Comparison of ENCODE assay signal across 15 cellular contexts in the genomic region with DNA sequence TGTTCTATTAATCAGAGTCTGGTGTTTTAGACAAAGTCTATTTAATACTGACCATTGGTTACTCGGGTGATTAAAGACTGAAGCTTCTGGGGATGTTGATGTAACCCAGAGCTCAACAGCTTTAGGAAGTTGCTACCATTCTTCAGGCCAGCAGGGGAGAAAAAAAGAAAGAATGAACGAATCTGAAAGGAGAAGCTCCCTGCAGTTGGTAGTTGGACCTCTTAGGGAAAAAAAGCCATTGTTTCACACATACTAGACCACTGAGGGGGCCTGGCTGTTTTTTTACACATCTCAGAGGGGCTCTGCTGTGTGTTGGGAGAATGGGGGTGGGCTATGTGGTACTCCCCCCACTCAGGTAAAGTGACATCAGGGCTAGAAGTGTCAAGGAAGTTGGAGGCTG.
DNase-seq lines count a peak whose midpoint lies in the region; FAIRE-seq and TF ChIP-seq lines count a peak whose summit lies in the region.
"Had no signal": no experiment of that assay in that cellular context is flagged by ENCODE, and none has a peak within 500 bp of the region (broad histone marks: within the 10 kb centered on the region; RNA-seq: fewer than 3 reads in every experiment).

No MANE protein-coding gene starts in this region.

- no peak overlapping the region for H2AFZ ChIP-seq in H1 (ENCODE audit: low read length)
- no peak overlapping the region for H2AFZ ChIP-seq in neural progenitor cell (replicated peaks)

- CTCF ChIA-PET in H1 (lab: Charles Lee; ENCODE audit: partially characterized antibody): interaction anchor here (1.0 kb wide), 1 partner anchor 27 kb away, joined by 3 read pairs; no protein-coding TSS in a partner anchor

- H3K36me3 ChIP-seq in HUES48 (ENCODE audit: control insufficient read depth, insufficient read depth, low read length) (no peaks in the 10 kb centered on the region), H1 (ENCODE audit: control insufficient read depth in 2 of 4, insufficient read depth in 4 of 4, low read length in 3 of 4) (no peaks in the 10 kb centered on the region), iPS DF 6.9 (ENCODE audit: control insufficient read depth, insufficient read depth, low read length) (no peaks in the 10 kb centered on the region), neural progenitor cell (no peaks in the 10 kb centered on the region)

- H3K14ac ChIP-seq in H1 (ENCODE audit: insufficient read length): no peak overlapping the region

- no peaks in the 10 kb centered on the region for H3K27me3 Mint-ChIP-seq in neural progenitor cell (ENCODE audit: insufficient read depth, low read depth)
- no peaks in the 10 kb centered on the region for H3K27me3 Mint-ChIP-seq in T-helper 2 cell treated with Interferon-gamma antibody and Interleukin-4, amounts not matched to agents 5 μg/mL and 100 μg/mL, for 36 hours (ENCODE audit: low read depth)

- no peaks in the 10 kb centered on the region for H4K20me1 ChIP-seq in H1 (replicated peaks in 1 of 2; ENCODE audit: control insufficient read depth in 1 of 2, insufficient read depth in 2 of 2, low read length in 2 of 2)
- no peaks in the 10 kb centered on the region for H4K20me1 ChIP-seq in neural progenitor cell (ENCODE audit: low read depth)

- H2BK12ac ChIP-seq in H1 (ENCODE audit: low read depth, low read length): no peak overlapping the region

- no peak for TF ChIP-seq EP300 in H1 (IDR thresholded peaks at IDR 0.05; ENCODE audit: borderline replicate concordance in 1 of 2, low read depth in 2 of 2, low read length in 2 of 2)

- H3K27ac ChIP-seq in HUES48 (ENCODE audit: low read depth, low read length): peak overlapping the region; percentile 37
- H3K27ac ChIP-seq in H1 (ENCODE audit: low read depth, low read length): no peak overlapping the region
- H3K27ac ChIP-seq in iPS DF 6.9 (ENCODE audit: low read length): no peak overlapping the region
- H3K27ac ChIP-seq in neural progenitor cell: no peak overlapping the region
- H3K27ac ChIP-seq: A549 had no signal

- DNase-seq in H1 (ENCODE audit: low read depth in 1 of 2, low spot score in 2 of 2) (no peak), iPS DF 6.9 (ENCODE audit: low read depth, low spot score) (peak; percentile 4), neural progenitor cell (ENCODE audit: low spot score) (no peak), cerebellar cortex (ENCODE audit: low spot score) (no peak), NCI-H2107 treated with DMSO at 0.1 percent for 48 hours (lab: John Stamatoyannopoulos, UW; ENCODE audit: unreplicated experiment) (no peak)
- DNase-seq in T-helper 2 cell treated with Interferon-gamma antibody and Interleukin-4, amounts not matched to agents 5 μg/mL and 100 μg/mL, for 36 hours (ENCODE audit: low spot score): no peak
- DNase-seq: CD8-positive, alpha-beta T cell; COR-L47; DND-41; GF-D8 had no signal

- H2AK5ac ChIP-seq in H1 (ENCODE audit: low read depth, low read length): no peak overlapping the region

- H3K27me3 ChIP-seq in HUES48 (ENCODE audit: control insufficient read depth, insufficient read depth, low read length): no peaks in the 10 kb centered on the region
- H3K27me3 ChIP-seq in H1 (replicated peaks in 1 of 4; ENCODE audit: control insufficient read depth in 3 of 4, extremely low read depth in 1 of 4, insufficient read depth in 3 of 4, low read length in 3 of 4): no peaks in the 10 kb centered on the region
- H3K27me3 ChIP-seq in iPS DF 6.9 (ENCODE audit: control insufficient read depth, insufficient read depth, low read length): no peaks in the 10 kb centered on the region
- no peaks in the 10 kb centered on the region for H3K27me3 ChIP-seq in neural progenitor cell

- WGBS in H1 (ENCODE audit: extremely low coverage in 1 of 2, insufficient coverage in 1 of 2, insufficient read length in 1 of 2, insufficient replicate concordance in 2 of 2, low coverage in 1 of 2, low lambda C conversion rate in 2 of 2, missing lambda C conversion rate in 1 of 2), 2 experiments: 50% methylated on average over 2 of the region's 2 CpGs; no CpG with 5 or more reads in 1 of the 2 experiments
- WGBS in iPS DF 6.9 (ENCODE audit: insufficient coverage, insufficient read length): no CpG with 5 or more reads among the region's 2 CpGs

- TF ChIP-seq RAD21 in H1 (IDR thresholded peaks at IDR 0.05 in 1 of 2, conservative IDR thresholded peaks at IDR 0.05 in 1 of 2; ENCODE audit: low read depth in 2 of 2, low read length in 2 of 2): no peak

- H3K79me2 ChIP-seq in H1 (ENCODE audit: control insufficient read depth in 1 of 2, insufficient read depth in 2 of 2, low read length in 2 of 2) (no peaks in the 10 kb centered on the region), neural progenitor cell (ENCODE audit: low read depth) (no peaks in the 10 kb centered on the region)

- no peaks in the 10 kb centered on the region for H3K36me3 Mint-ChIP-seq in neural progenitor cell
- no peaks in the 10 kb centered on the region for H3K36me3 Mint-ChIP-seq in T-helper 2 cell treated with Interferon-gamma antibody and Interleukin-4, amounts not matched to agents 5 μg/mL and 100 μg/mL, for 36 hours (ENCODE audit: low read depth)
- H3K36me3 Mint-ChIP-seq: CD14-positive monocyte; CD8-positive, alpha-beta T cell had no signal

- POLR2A ChIA-PET in H1 (lab: Charles Lee; ENCODE audit: partially characterized antibody): no interaction called here

- no peak overlapping the region for H3K23ac ChIP-seq in H1 (ENCODE audit: insufficient read length)

- H4K5ac ChIP-seq in H1 (ENCODE audit: insufficient read length, low read depth, low read length): no peak overlapping the region

- H3K18ac ChIP-seq in H1 (ENCODE audit: extremely low read depth, low read length): no peak overlapping the region

- H3K9ac ChIP-seq in HUES48 (ENCODE audit: low read depth, low read length) (no peak overlapping the region), H1 (replicated peaks in 1 of 4; ENCODE audit: extremely low read depth in 1 of 4, low read depth in 3 of 4, low read length in 3 of 4) (no peak overlapping the region), neural progenitor cell (no peak overlapping the region)

- H3K27ac Mint-ChIP-seq in neural progenitor cell: no peak overlapping the region
- no peak overlapping the region for H3K27ac Mint-ChIP-seq in T-helper 2 cell treated with Interferon-gamma antibody and Interleukin-4, amounts not matched to agents 5 μg/mL and 100 μg/mL, for 36 hours
- H3K27ac Mint-ChIP-seq: CD14-positive monocyte; CD8-positive, alpha-beta T cell had no signal

- no peak for TF ChIP-seq POLR2A in H1 (IDR thresholded peaks at IDR 0.05; ENCODE audit: control extremely low read depth in 1 of 2, low read depth in 2 of 2, low read length in 2 of 2)

- H3K23me2 ChIP-seq in H1 (ENCODE audit: low read depth, low read length): no peaks in the 10 kb centered on the region

- H3K56ac ChIP-seq in H1 (replicated peaks; ENCODE audit: insufficient read length, low read depth, low read length): no peak overlapping the region

- no peak for FAIRE-seq in H1 (lab: Jason Lieb, UNC)
- FAIRE-seq: A549, H54, HepG2 had no signal

- H2BK120ac ChIP-seq in H1 (replicated peaks; ENCODE audit: low read depth, low read length): peak overlapping the region; percentile 31

- H3K4ac ChIP-seq in H1 (replicated peaks; ENCODE audit: insufficient read length, low read depth, low read length): no peak overlapping the region

- H4K91ac ChIP-seq in H1 (replicated peaks; ENCODE audit: insufficient read length, low read length): no peak overlapping the region

- no peaks in the 10 kb centered on the region for H3K9me3 ChIP-seq in HUES48 (ENCODE audit: control insufficient read depth, insufficient read depth, low read length)
- H3K9me3 ChIP-seq in H1 (ENCODE audit: insufficient read depth in 2 of 2, low read depth in 1 of 2, low read length in 1 of 2): no peaks in the 10 kb centered on the region
- H3K9me3 ChIP-seq in iPS DF 6.9 (ENCODE audit: control insufficient read depth, insufficient read depth, low read length): no peaks in the 10 kb centered on the region
- no peaks in the 10 kb centered on the region for H3K9me3 ChIP-seq in neural progenitor cell (ENCODE audit: low read depth)
- H3K9me3 ChIP-seq: A549 had no signal

- H3K4me1 Mint-ChIP-seq in neural progenitor cell: peaks cover 4% of the 10 kb centered on the region
- no peaks in the 10 kb centered on the region for H3K4me1 Mint-ChIP-seq in T-helper 2 cell treated with Interferon-gamma antibody and Interleukin-4, amounts not matched to agents 5 μg/mL and 100 μg/mL, for 36 hours (ENCODE audit: low read depth)
- H3K4me1 Mint-ChIP-seq: CD14-positive monocyte had no signal

- H2BK5ac ChIP-seq in H1 (ENCODE audit: low read depth, low read length): no peak overlapping the region

- H2BK15ac ChIP-seq in H1 (ENCODE audit: low read length): no peak overlapping the region

- H3F3A ChIP-seq in neural progenitor cell (ENCODE audit: low read depth): no peaks in the 10 kb centered on the region

- H4K8ac ChIP-seq in H1 (ENCODE audit: extremely low read depth, insufficient read depth, low read length): no peak overlapping the region

- H3K4me1 ChIP-seq in HUES48 (ENCODE audit: control insufficient read depth, insufficient read depth, low read length): peaks cover 8% of the 10 kb centered on the region
- H3K4me1 ChIP-seq in H1 (replicated peaks in 1 of 4; ENCODE audit: control insufficient read depth in 3 of 4, insufficient read depth in 4 of 4, low read length in 3 of 4): peaks cover 0 to under 1% (median 0%) of the 10 kb centered on the region in 4 experiments; a peak in 2 of 7 replicates
- H3K4me1 ChIP-seq in iPS DF 6.9 (ENCODE audit: control insufficient read depth, insufficient read depth, low read length): 0 out of 2 replicates have a peak, but pooled peaks cover 2% of the 10 kb centered on the region
- H3K4me1 ChIP-seq in neural progenitor cell: peaks cover 10% of the 10 kb centered on the region
- H3K4me1 ChIP-seq: A549 had no signal

- no peak overlapping the region; the same call in 1 of the 2 replicates for H2BK20ac ChIP-seq in H1 (ENCODE audit: low read length)

- no peaks in the 10 kb centered on the region for H3K9me3 Mint-ChIP-seq in neural progenitor cell
- H3K9me3 Mint-ChIP-seq in T-helper 2 cell treated with Interferon-gamma antibody and Interleukin-4, amounts not matched to agents 5 μg/mL and 100 μg/mL, for 36 hours: no peaks in the 10 kb centered on the region

- no peak for TF ChIP-seq CTCF in H1 (IDR thresholded peaks at IDR 0.05; ENCODE audit: control extremely low read depth in 1 of 3, insufficient read depth in 1 of 3, low read depth in 1 of 3, low read length in 3 of 3)
- no peak for TF ChIP-seq CTCF in neural progenitor cell (IDR thresholded peaks at IDR 0.05)

- no peak overlapping the region for H3K4me3 Mint-ChIP-seq in neural progenitor cell
- H3K4me3 Mint-ChIP-seq in T-helper 2 cell treated with Interferon-gamma antibody and Interleukin-4, amounts not matched to agents 5 μg/mL and 100 μg/mL, for 36 hours: no peak overlapping the region
- H3K4me3 Mint-ChIP-seq: CD14-positive monocyte; CD8-positive, alpha-beta T cell had no signal

- H3K4me3 ChIP-seq in HUES48 (ENCODE audit: low read depth, low read length) (peak overlapping the region; percentile 5; the same call in 1 of the 2 replicates), H1 (ENCODE audit: extremely low read depth in 1 of 4, insufficient read depth in 2 of 4, low read depth in 3 of 4, low read length in 4 of 4) (no peak overlapping the region), iPS DF 6.9 (ENCODE audit: low read length) (no peak overlapping the region), neural progenitor cell (no peak overlapping the region)
- H3K4me3 ChIP-seq: A549 had no signal

- H3K79me1 ChIP-seq in H1 (ENCODE audit: low read depth, low read length): no peaks in the 10 kb centered on the region

- H3K4me2 ChIP-seq in H1 (ENCODE audit: insufficient read depth in 1 of 2, low read depth in 2 of 2, low read length in 2 of 2) (no peak overlapping the region), neural progenitor cell (peak overlapping the region; percentile 55)
- H3K4me2 ChIP-seq: A549 had no signal
